In genomic region chr3:8938021-8938420, GRCh38 we compare ENCODE assay signal across 8 cellular contexts. TPM values are rescaled to one million over a fixed set of nuclear protein-coding genes. Genes with fewer than 3 reads are reported as not detected.
DNase-seq lines count a peak whose midpoint lies in the region; ATAC-seq, FAIRE-seq and TF ChIP-seq lines count a peak whose summit lies in the region.

No MANE protein-coding gene starts in this region.

- no peak for TF ChIP-seq RAD21 in HepG2 (CRISPR knock-in tag; IDR thresholded peaks at IDR 0.05)

- H3K79me2 ChIP-seq in HepG2 (ENCODE audit: insufficient read depth, low read length): no peaks in the 10 kb centered on the region

- peak; percentile 73 for FAIRE-seq in G401.6 (lab: Jason Lieb, UNC)
- FAIRE-seq in TTC549 (lab: Jason Lieb, UNC): peak; percentile 76
- FAIRE-seq in HepG2 (lab: Jason Lieb, UNC): peak; percentile 46

- H3K9ac ChIP-seq in HepG2 (ENCODE audit: insufficient read depth, low read depth, low read length): no peak overlapping the region

- TF ChIP-seq POLR2A in HepG2 (IDR thresholded peaks at IDR 0.05; ENCODE audit: insufficient read depth in 1 of 2, low read depth in 2 of 2, low read length in 2 of 2): no peak

- intact Hi-C loops in HepG2 (cut with micrococcal nuclease; ENCODE audit: unreplicated experiment): loop anchor here (1.0 kb wide), 1 partner anchor 129 kb away; no protein-coding TSS in a partner anchor

- WGBS in HepG2 (ENCODE audit: low lambda C conversion rate): 87% methylated on average over 1 of the region's 1 CpG

- POLR2A ChIA-PET in HepG2 (lab: Yijun Ruan, JAX): no interaction called here

- DNase-seq in HepG2 (ENCODE audit: low spot score): peak; percentile 45
- no peak for DNase-seq in activated effector memory CD4-positive, alpha-beta T cell treated with anti-CD3 and anti-CD28 coated beads, Interleukin-2, amount 50 U/mL, for 16 hours
- no peak for DNase-seq in NCI-H2081 (lab: John Stamatoyannopoulos, UW)
- no peak for DNase-seq in activated T-cell treated with anti-CD3 and anti-CD28 coated beads, Interleukin-2, amount 50 U/mL, for 1 hour

- in situ Hi-C loops in HepG2 (cut with HindIII; ENCODE audit: extremely low pct_ligation_motif_present, low pct_unique_long_range_greater_than_20kb): no loop called here

- H2AFZ ChIP-seq in HepG2 (ENCODE audit: low read length): no peak overlapping the region

- no peaks in the 10 kb centered on the region for H3K9me3 ChIP-seq in HepG2 (ENCODE audit: low read length)

- H3K27me3 ChIP-seq in HepG2 (ENCODE audit: control insufficient read depth in 1 of 2, insufficient read depth in 2 of 2, low read length in 2 of 2): no peaks in the 10 kb centered on the region

- TF ChIP-seq CTCF in HepG2 (CRISPR knock-in tag; IDR thresholded peaks at IDR 0.05): no peak

- ATAC-seq in HG03342 (IDR thresholded peaks at IDR 0.05; ENCODE audit: unreplicated experiment) (peak; percentile 72), HepG2 (peak; percentile 77), HG03025 (IDR thresholded peaks at IDR 0.05; ENCODE audit: low FRiP score, unreplicated experiment) (no peak)

- H3K36me3 ChIP-seq in HepG2 (replicated peaks in 1 of 2; ENCODE audit: control insufficient read depth in 1 of 2, insufficient read depth in 2 of 2, low read length in 2 of 2): peaks cover 7 to 50% of the 10 kb centered on the region in 2 experiments

- no peaks in the 10 kb centered on the region for H4K20me1 ChIP-seq in HepG2 (ENCODE audit: insufficient read depth, low read length)

- H3K4me3 ChIP-seq in HepG2 (replicated peaks in 1 of 3; ENCODE audit: insufficient read depth in 1 of 3, low read depth in 2 of 3, low read length in 3 of 3): no peak overlapping the region

- TF ChIP-seq EP300 in HepG2 (IDR thresholded peaks at IDR 0.05; ENCODE audit: low read depth in 2 of 2, low read length in 2 of 2) (no peak), HepG2 (CRISPR knock-in tag; IDR thresholded peaks at IDR 0.05; ENCODE audit: borderline replicate concordance) (no peak)

- CTCF ChIA-PET in HepG2 (lab: Yijun Ruan, JAX; ENCODE audit: low intra/inter-chr PET ratio, low total read pairs): interaction anchor here (1.1 kb wide), 1 partner anchor 33 kb away, joined by 3 read pairs; no protein-coding TSS in a partner anchor

- no peak overlapping the region for H3K27ac ChIP-seq in HepG2 (ENCODE audit: extremely low read length, insufficient read depth, low read length)

- no peaks in the 10 kb centered on the region for H3K4me1 ChIP-seq in HepG2 (ENCODE audit: insufficient read depth, low read length)

- no TSS peak for BruUV-seq in HepG2 (replicated peaks; lab: Mats Ljungman, UMichigan)

- no peak overlapping the region for H3K4me2 ChIP-seq in HepG2 (ENCODE audit: low read depth, low read length)

TF ChIP-seq in HepG2, 621 proteins besides CTCF, POLR2A, EP300 and RAD21:
- TF ChIP-seq STAG1 (CRISPR knock-in tag; IDR thresholded peaks at IDR 0.05) (peak; percentile 39; the same call in 1 of the 2 replicates), KAT8 (CRISPR knock-in tag; IDR thresholded peaks at IDR 0.05) (no peak), SMC3 (IDR thresholded peaks at IDR 0.05; ENCODE audit: low read length) (peak; percentile 23; the same call in 1 of the 2 replicates)

RNA-seq across cellular contexts. Expression of gene RAD18, which starts 25.3 kb away (rescaled TPM):
- 20.7 and 26.5 TPM in 2 replicates for total RNA-seq in HepG2 (2016; rRNA removed; fragmentation: Illumina TruSeq; extraction: Trizol)
- 18.0 and 20.8 TPM in 2 replicates for total RNA-seq in HepG2 (2016; cell fraction: cytosol; rRNA removed; fragmentation: Illumina TruSeq; extraction: Trizol; ENCODE audit: low read depth)
- 18.8 and 31.8 TPM in 2 replicates for total RNA-seq in HepG2 (2016; cell fraction: insoluble cytoplasmic fraction; rRNA removed; fragmentation: Illumina TruSeq; extraction: Trizol)
- 10.2 and 13.1 TPM in 2 replicates for total RNA-seq in HepG2 (2016; cell fraction: membrane; rRNA removed; fragmentation: Illumina TruSeq; extraction: Trizol)
- total RNA-seq in HepG2 (2016; cell fraction: nucleus; rRNA removed; fragmentation: Illumina TruSeq; extraction: Trizol): 40.2 and 44.1 TPM in 2 replicates
- 3.0 and 5.9 TPM in 2 replicates for polyA plus RNA-seq in HepG2 (2011; rRNA removed)
- polyA plus RNA-seq in HepG2 (2011; cell fraction: cytosol; rRNA removed): 2.4 and 3.3 TPM in 2 replicates
- polyA plus RNA-seq in HepG2 (2011; cell fraction: nucleus; rRNA removed): 6.9 and 7.4 TPM in 2 replicates
- polyA plus RNA-seq in HepG2 (2012): 2.4 and 5.5 TPM in 2 replicates
- polyA plus RNA-seq in HepG2 (2016; cell fraction: cytosol; fragmentation: Illumina TruSeq; extraction: Trizol; ENCODE audit: low read depth): 1.1 and 1.3 TPM in 2 replicates
- 18.1 and 20.3 TPM in 2 replicates for polyA plus RNA-seq in HepG2 (2016; cell fraction: insoluble cytoplasmic fraction; fragmentation: Illumina TruSeq; extraction: Trizol; ENCODE audit: low read depth)
- 2.3 and 3.2 TPM in 2 replicates for polyA plus RNA-seq in HepG2 (2016; cell fraction: membrane; fragmentation: Illumina TruSeq; extraction: Trizol; ENCODE audit: low read depth)
- polyA plus RNA-seq in HepG2 (2016; cell fraction: nucleus; fragmentation: Illumina TruSeq; extraction: Trizol; ENCODE audit: insufficient read depth, low read depth): 17.9 and 19.5 TPM in 2 replicates
- 4.5 and 16.4 TPM in 2 replicates for polyA minus RNA-seq in HepG2 (2011; rRNA and poly(A)+ RNA removed; ENCODE audit: low replicate concordance)
- 4.0 and 5.3 TPM in 2 replicates for polyA minus RNA-seq in HepG2 (2011; cell fraction: cytosol; rRNA and poly(A)+ RNA removed)
- 18.5 and 34.0 TPM in 2 replicates for polyA minus RNA-seq in HepG2 (2011; cell fraction: nucleus; rRNA and poly(A)+ RNA removed)
